ENCODE assay signal across 1 cellular context in genomic region chr14:100688598-100689499, GRCh38.
TF ChIP-seq lines count a peak whose summit lies in the region.

No MANE protein-coding gene starts in this region.

TF ChIP-seq in GM23338, 12 proteins besides CTCF, POLR2A, EP300 and RAD21 (continued from another document):
- TF ChIP-seq, protein P1, sequence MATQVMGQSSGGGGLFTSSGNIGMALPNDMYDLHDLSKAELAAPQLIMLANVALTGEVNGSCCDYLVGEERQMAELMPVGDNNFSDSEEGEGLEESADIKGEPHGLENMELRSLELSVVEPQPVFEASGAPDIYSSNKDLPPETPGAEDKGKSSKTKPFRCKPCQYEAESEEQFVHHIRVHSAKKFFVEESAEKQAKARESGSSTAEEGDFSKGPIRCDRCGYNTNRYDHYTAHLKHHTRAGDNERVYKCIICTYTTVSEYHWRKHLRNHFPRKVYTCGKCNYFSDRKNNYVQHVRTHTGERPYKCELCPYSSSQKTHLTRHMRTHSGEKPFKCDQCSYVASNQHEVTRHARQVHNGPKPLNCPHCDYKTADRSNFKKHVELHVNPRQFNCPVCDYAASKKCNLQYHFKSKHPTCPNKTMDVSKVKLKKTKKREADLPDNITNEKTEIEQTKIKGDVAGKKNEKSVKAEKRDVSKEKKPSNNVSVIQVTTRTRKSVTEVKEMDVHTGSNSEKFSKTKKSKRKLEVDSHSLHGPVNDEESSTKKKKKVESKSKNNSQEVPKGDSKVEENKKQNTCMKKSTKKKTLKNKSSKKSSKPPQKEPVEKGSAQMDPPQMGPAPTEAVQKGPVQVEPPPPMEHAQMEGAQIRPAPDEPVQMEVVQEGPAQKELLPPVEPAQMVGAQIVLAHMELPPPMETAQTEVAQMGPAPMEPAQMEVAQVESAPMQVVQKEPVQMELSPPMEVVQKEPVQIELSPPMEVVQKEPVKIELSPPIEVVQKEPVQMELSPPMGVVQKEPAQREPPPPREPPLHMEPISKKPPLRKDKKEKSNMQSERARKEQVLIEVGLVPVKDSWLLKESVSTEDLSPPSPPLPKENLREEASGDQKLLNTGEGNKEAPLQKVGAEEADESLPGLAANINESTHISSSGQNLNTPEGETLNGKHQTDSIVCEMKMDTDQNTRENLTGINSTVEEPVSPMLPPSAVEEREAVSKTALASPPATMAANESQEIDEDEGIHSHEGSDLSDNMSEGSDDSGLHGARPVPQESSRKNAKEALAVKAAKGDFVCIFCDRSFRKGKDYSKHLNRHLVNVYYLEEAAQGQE (IDR thresholded peaks at IDR 0.05; ENCODE audit: unreplicated experiment) = no peak
- no peak for TF ChIP-seq NANOG (IDR thresholded peaks at IDR 0.05; ENCODE audit: borderline replicate concordance)
- TF ChIP-seq ZNF114 (CRISPR knock-in tag; IDR thresholded peaks at IDR 0.05) = no peak
- TF ChIP-seq ZNF462 (CRISPR knock-in tag; IDR thresholded peaks at IDR 0.05) = no peak
- TF ChIP-seq EZH2 (IDR thresholded peaks at IDR 0.05; ENCODE audit: low read depth, unreplicated experiment) = no peak
TF ChIP-seq in GM23338: peak in this region for 0.
